ENCODE assay signal across 28 cellular contexts in genomic region chr6:12898603-12899002, GRCh38.
"Had no signal": no experiment of that assay in that cellular context is flagged by ENCODE, and none has a peak within 500 bp of the region (broad histone marks: within the 10 kb centered on the region; RNA-seq: fewer than 3 reads in every experiment).

No MANE protein-coding gene starts in this region.

- H3K36me3 Mint-ChIP-seq: activated naive CD4-positive, alpha-beta T cell treated with anti-CD3 and anti-CD28 coated beads, Interleukin-2, amount 50 U/mL, for 24 hours; activated naive CD8-positive, alpha-beta T cell treated with anti-CD3 and anti-CD28 coated beads for 36 hours had no signal

- H3K36me3 ChIP-seq: adrenal gland, colonic mucosa, esophagus squamous epithelium had no signal

- H3K4me1 Mint-ChIP-seq: activated CD4-positive, alpha-beta T cell treated with anti-CD3 and anti-CD28 coated beads, Interleukin-2, amount 10 ng/mL, durations not matched to agents 7 days and 5 days; activated naive CD4-positive, alpha-beta T cell treated with anti-CD3 and anti-CD28 coated beads, Interleukin-2, amount 50 U/mL, for 24 hours; activated naive CD8-positive, alpha-beta T cell treated with anti-CD3 and anti-CD28 coated beads for 36 hours; activated naive CD8-positive, alpha-beta T cell treated with anti-CD3 and anti-CD28 coated beads, Interleukin-2, amount 50 U/mL, for 24 hours had no signal

- H3K4me1 ChIP-seq: adrenal gland, colonic mucosa had no signal

- H3K27ac ChIP-seq: adrenal gland, body of pancreas, colonic mucosa, epithelial cell of prostate, esophagus squamous epithelium had no signal

- DNase-seq: activated CD4-positive, alpha-beta T cell treated with anti-CD3 and anti-CD28 coated beads for 1 hour; activated CD4-positive, alpha-beta T cell treated with anti-CD3 and anti-CD28 coated beads for 4 hours; activated CD4-positive, alpha-beta T cell treated with anti-CD3 and anti-CD28 coated beads, Interleukin-2, amount 10 ng/mL, durations not matched to agents 7 days and 5 days; activated CD4-positive, alpha-beta T cell treated with anti-CD3 and anti-CD28 coated beads, Interleukin-2, amount 50 U/mL, for 48 hours; activated CD8-positive, alpha-beta memory T cell treated with anti-CD3 and anti-CD28 coated beads for 24 hours; activated CD8-positive, alpha-beta T cell treated with anti-CD3 and anti-CD28 coated beads for 36 hours; activated effector memory CD4-positive, alpha-beta T cell treated with anti-CD3 and anti-CD28 coated beads, Interleukin-2, amount 50 U/mL, for 16 hours; activated naive CD4-positive, alpha-beta T cell treated with anti-CD3 and anti-CD28 coated beads for 36 hours; activated naive CD8-positive, alpha-beta T cell treated with anti-CD3 and anti-CD28 coated beads for 36 hours; activated naive CD8-positive, alpha-beta T cell treated with anti-CD3 and anti-CD28 coated beads, Interleukin-2, amount 50 U/mL, for 24 hours; activated T-cell treated with anti-CD3 and anti-CD28 coated beads, Interleukin-2, amount 50 U/mL, for 1 hour; activated T-cell treated with anti-CD3 and anti-CD28 coated beads, Interleukin-2, amount 50 U/mL, for 48 hours; adrenal gland; amygdala; aorta; body of pancreas; colonic mucosa; effector CD8-positive, alpha-beta T cell; esophagus squamous epithelium; foreskin melanocyte; head of caudate nucleus; T-helper 2 cell had no signal

- H3K4me3 Mint-ChIP-seq: activated CD4-positive, alpha-beta T cell treated with anti-CD3 and anti-CD28 coated beads, Interleukin-2, amount 10 ng/mL, durations not matched to agents 7 days and 5 days; activated CD8-positive, alpha-beta T cell treated with anti-CD3 and anti-CD28 coated beads for 36 hours; activated naive CD4-positive, alpha-beta T cell treated with anti-CD3 and anti-CD28 coated beads for 36 hours; activated naive CD4-positive, alpha-beta T cell treated with anti-CD3 and anti-CD28 coated beads, Interleukin-2, amount 50 U/mL, for 24 hours; activated naive CD8-positive, alpha-beta T cell treated with anti-CD3 and anti-CD28 coated beads for 36 hours; activated naive CD8-positive, alpha-beta T cell treated with anti-CD3 and anti-CD28 coated beads, Interleukin-2, amount 50 U/mL, for 24 hours; activated T-helper 1 cell treated with anti-CD3 and anti-CD28 coated beads, Interleukin-12 subunit alpha, Interleukin-12 subunit beta, Interleukin-2, Interleukin-4 antibody, amounts not matched to agents 30 ng/mL and 10 ng/mL and 1 ng/mL, durations not matched to agents 14 hours and 24 hours and 36 hours had no signal

- H3K4me3 ChIP-seq: adrenal gland, body of pancreas, colonic mucosa, esophagus squamous epithelium had no signal

- H3K27ac Mint-ChIP-seq: activated CD4-positive, alpha-beta T cell treated with anti-CD3 and anti-CD28 coated beads, Interleukin-2, amount 10 ng/mL, durations not matched to agents 7 days and 5 days; activated CD8-positive, alpha-beta T cell treated with anti-CD3 and anti-CD28 coated beads for 36 hours; activated naive CD4-positive, alpha-beta T cell treated with anti-CD3 and anti-CD28 coated beads for 36 hours; activated naive CD4-positive, alpha-beta T cell treated with anti-CD3 and anti-CD28 coated beads, Interleukin-2, amount 50 U/mL, for 24 hours; activated naive CD8-positive, alpha-beta T cell treated with anti-CD3 and anti-CD28 coated beads for 36 hours; activated naive CD8-positive, alpha-beta T cell treated with anti-CD3 and anti-CD28 coated beads, Interleukin-2, amount 50 U/mL, for 24 hours; activated T-helper 1 cell treated with anti-CD3 and anti-CD28 coated beads, Interleukin-12 subunit alpha, Interleukin-12 subunit beta, Interleukin-2, Interleukin-4 antibody, amounts not matched to agents 30 ng/mL and 10 ng/mL and 1 ng/mL, durations not matched to agents 14 hours and 24 hours and 36 hours; activated T-helper 2 cell treated with anti-CD3 and anti-CD28 coated beads, Interferon-gamma antibody, Interleukin-2, Interleukin-4, amounts not matched to agents 10 μg/mL and 5 μg/mL and 100 μg/mL, durations not matched to agents 14 hours and 24 hours and 36 hours had no signal

- ATAC-seq: activated CD8-positive, alpha-beta T cell treated with anti-CD3 and anti-CD28 coated beads for 36 hours; activated naive CD8-positive, alpha-beta T cell treated with anti-CD3 and anti-CD28 coated beads, Interleukin-2, amount 50 U/mL, for 24 hours; body of pancreas had no signal

- H3K9me3 ChIP-seq: adrenal gland, body of pancreas, colonic mucosa, esophagus squamous epithelium had no signal

- FAIRE-seq: endometrium, endothelial cell of umbilical vein had no signal

- H3K27me3 ChIP-seq: body of pancreas, colonic mucosa had no signal

- H3K9me3 Mint-ChIP-seq: activated CD4-positive, alpha-beta T cell treated with anti-CD3 and anti-CD28 coated beads, Interleukin-2, amount 10 ng/mL, durations not matched to agents 7 days and 5 days; activated CD8-positive, alpha-beta T cell treated with anti-CD3 and anti-CD28 coated beads for 36 hours; activated naive CD4-positive, alpha-beta T cell treated with anti-CD3 and anti-CD28 coated beads for 36 hours; activated naive CD4-positive, alpha-beta T cell treated with anti-CD3 and anti-CD28 coated beads, Interleukin-2, amount 50 U/mL, for 24 hours; activated naive CD8-positive, alpha-beta T cell treated with anti-CD3 and anti-CD28 coated beads for 36 hours; activated naive CD8-positive, alpha-beta T cell treated with anti-CD3 and anti-CD28 coated beads, Interleukin-2, amount 50 U/mL, for 24 hours; activated T-helper 1 cell treated with anti-CD3 and anti-CD28 coated beads, Interleukin-12 subunit alpha, Interleukin-12 subunit beta, Interleukin-2, Interleukin-4 antibody, amounts not matched to agents 30 ng/mL and 10 ng/mL and 1 ng/mL, durations not matched to agents 14 hours and 24 hours and 36 hours; activated T-helper 2 cell treated with anti-CD3 and anti-CD28 coated beads, Interferon-gamma antibody, Interleukin-2, Interleukin-4, amounts not matched to agents 10 μg/mL and 5 μg/mL and 100 μg/mL, durations not matched to agents 14 hours and 24 hours and 36 hours had no signal
